In genomic region chr21:42010507-42011493, GRCh38 we compare ENCODE assay signal across 8 cellular contexts. TPM values are rescaled to one million over a fixed set of nuclear protein-coding genes. Genes with fewer than 3 reads are reported as not detected.
DNase-seq lines count a peak whose midpoint lies in the region; ATAC-seq and TF ChIP-seq lines count a peak whose summit lies in the region.

No MANE protein-coding gene starts in this region.

- peak; percentile 14 for ATAC-seq in HG02588 (IDR thresholded peaks at IDR 0.05; ENCODE audit: unreplicated experiment)
- peak; percentile 4 to 5 for ATAC-seq in naive B cell (ENCODE audit: low read depth in 2 of 2)

- no peaks in the 10 kb centered on the region for H3K36me3 ChIP-seq in vagina

- H3K27ac ChIP-seq in vagina, result peak overlapping the region; percentile 98

- DNase-seq in stimulated activated naive CD4-positive, alpha-beta T cell (lab: John Stamatoyannopoulos, UW), result peak in 5 of 6 experiments; percentile 8 to 82 (median 47)
- DNase-seq in stimulated activated naive CD4-positive, alpha-beta T cell treated with Interleukin-2 at 50 U/mL for 16 hours (lab: John Stamatoyannopoulos, UW), result no peak
- DNase-seq in NCI-H1092 treated with DMSO at 0.1 percent for 48 hours (lab: John Stamatoyannopoulos, UW) (peak; percentile 74), erythroblast (lab: John Stamatoyannopoulos, UW) (peak; percentile 39 to 64), naive B cell (no peak), vagina (ENCODE audit: extremely low spot score in 2 of 2) (peak in 1 of 2 donors; percentile 87)
- peak; percentile 25 for DNase-seq in activated CD4-positive, alpha-beta T cell treated with anti-CD3 and anti-CD28 coated beads, Interleukin-2, amount 10 ng/mL, durations not matched to agents 7 days and 5 days

- POLR2A ChIA-PET in activated CD4-positive, alpha-beta T cell treated with anti-CD3 and anti-CD28 coated beads, Interleukin-2, amount 10 ng/mL, durations not matched to agents 7 days and 5 days (lab: Charles Lee), result interaction anchor here (0.5 kb wide), 1 partner anchor 161 kb away, joined by 3 read pairs; no protein-coding TSS in a partner anchor

- H3K36me3 Mint-ChIP-seq in activated CD4-positive, alpha-beta T cell treated with anti-CD3 and anti-CD28 coated beads, Interleukin-2, amount 10 ng/mL, durations not matched to agents 7 days and 5 days (ENCODE audit: low read depth), result peaks cover 15% of the 10 kb centered on the region
- H3K36me3 Mint-ChIP-seq in naive B cell, result no peaks in the 10 kb centered on the region

- H3K27me3 Mint-ChIP-seq in activated CD4-positive, alpha-beta T cell treated with anti-CD3 and anti-CD28 coated beads, Interleukin-2, amount 10 ng/mL, durations not matched to agents 7 days and 5 days, result peaks cover 16% of the 10 kb centered on the region
- H3K27me3 Mint-ChIP-seq in naive B cell, result peaks cover 0 to 5% (median 0%) of the 10 kb centered on the region in 3 donors

- intact Hi-C loops in vagina (cut with DNase I), result no loop called here

- CTCF ChIA-PET in activated CD4-positive, alpha-beta T cell treated with anti-CD3 and anti-CD28 coated beads, Interleukin-2, amount 10 ng/mL, durations not matched to agents 7 days and 5 days (lab: Charles Lee), result interaction anchor here (1.3 kb wide), 1 partner anchor 96 kb away, joined by 3 read pairs; no protein-coding TSS in a partner anchor

- H3K4me1 ChIP-seq in vagina, result peaks cover 25% of the 10 kb centered on the region

- TF ChIP-seq CTCF in vagina (IDR thresholded peaks at IDR 0.05), result no peak

- peak overlapping the region; percentile 71 to 99 for H3K4me3 ChIP-seq in vagina

- TF ChIP-seq POLR2A in erythroblast (IDR thresholded peaks at IDR 0.05; ENCODE audit: low read length) (no peak), vagina (IDR thresholded peaks at IDR 0.05) (peak in 1 of 2 donors; percentile 2)

- no peaks in the 10 kb centered on the region for H3K9me3 ChIP-seq in vagina

- H3K27ac Mint-ChIP-seq in activated CD4-positive, alpha-beta T cell treated with anti-CD3 and anti-CD28 coated beads, Interleukin-2, amount 10 ng/mL, durations not matched to agents 7 days and 5 days, result peak overlapping the region; percentile 86
- peak overlapping the region; percentile 44 to 97 (median 82) for H3K27ac Mint-ChIP-seq in naive B cell

- peaks cover 7% of the 10 kb centered on the region for H3K9me3 Mint-ChIP-seq in activated CD4-positive, alpha-beta T cell treated with anti-CD3 and anti-CD28 coated beads, Interleukin-2, amount 10 ng/mL, durations not matched to agents 7 days and 5 days
- peaks cover 0 to 5% (median 2%) of the 10 kb centered on the region in 7 donors for H3K9me3 Mint-ChIP-seq in naive B cell

- no peaks in the 10 kb centered on the region for H3K27me3 ChIP-seq in vagina

- peak overlapping the region; percentile 97 for H3K4me3 Mint-ChIP-seq in activated CD4-positive, alpha-beta T cell treated with anti-CD3 and anti-CD28 coated beads, Interleukin-2, amount 10 ng/mL, durations not matched to agents 7 days and 5 days
- H3K4me3 Mint-ChIP-seq in naive B cell, result peak overlapping the region; percentile 84 to 100 (median 91)

- peaks cover 21% of the 10 kb centered on the region for H3K4me1 Mint-ChIP-seq in activated CD4-positive, alpha-beta T cell treated with anti-CD3 and anti-CD28 coated beads, Interleukin-2, amount 10 ng/mL, durations not matched to agents 7 days and 5 days
- H3K4me1 Mint-ChIP-seq in naive B cell, result peaks cover 18 to 27% (median 21%) of the 10 kb centered on the region in 3 donors

RNA-seq across cellular contexts. Expression of gene ZBTB21, which starts 0.6 kb away (rescaled TPM):
- total RNA-seq in activated CD4-positive, alpha-beta T cell treated with anti-CD3 and anti-CD28 coated beads, Interleukin-2, amount 10 ng/mL, durations not matched to agents 7 days and 5 days, result 10 to 100 TPM; 22.1 to 22.6 TPM
- polyA plus RNA-seq in naive B cell (ENCODE audit: low read depth in 6 of 6), result 10 to 100 TPM in 4 of 6 donors, 1 to 10 TPM in 2; 4.9 to 17.1 (median 13.3) TPM
- total RNA-seq in vagina, result 16.7 TPM

RNA-seq across cellular contexts. Expression of gene C2CD2, which starts 57.0 kb away (rescaled TPM):
- 1 to 10 TPM; 7.0 to 8.8 TPM for total RNA-seq in activated CD4-positive, alpha-beta T cell treated with anti-CD3 and anti-CD28 coated beads, Interleukin-2, amount 10 ng/mL, durations not matched to agents 7 days and 5 days
- 1 to 10 TPM in 5 of 6 donors, not detected in 1; 2.6 to 4.6 (median 3.4) TPM for polyA plus RNA-seq in naive B cell (ENCODE audit: low read depth in 6 of 6)
- 36.1 TPM for total RNA-seq in vagina

Comparison
In these comparisons a context has a peak if more than half of its experiments do, and no peak if none do; other contexts are left out.
1. DNase-seq: peak in stimulated activated naive CD4-positive, alpha-beta T cell (5 of 6), NCI-H1092 treated with DMSO at 0.1 percent for 48 hours (single experiment), activated CD4-positive, alpha-beta T cell treated with anti-CD3 and anti-CD28 coated beads, Interleukin-2, amount 10 ng/mL, durations not matched to agents 7 days and 5 days (single experiment) and erythroblast (2 of 2); none in stimulated activated naive CD4-positive, alpha-beta T cell treated with Interleukin-2 at 50 U/mL for 16 hours (single experiment) and naive B cell (single experiment).